Comparison of ENCODE assay signal across 1 cellular context in genomic region chr11:3158131-3158591, GRCh38.
TF ChIP-seq lines count a peak whose summit lies in the region.

No MANE protein-coding gene starts in this region.

TF ChIP-seq in H1, 55 proteins besides CTCF, POLR2A, EP300 and RAD21:
- TF ChIP-seq TCF12 (IDR thresholded peaks at IDR 0.05; ENCODE audit: low read depth, low read length) (no peak), NRF1 (IDR thresholded peaks at IDR 0.05; ENCODE audit: low read depth, low read length) (no peak), E2F6 (IDR thresholded peaks at IDR 0.05) (no peak), TEAD4 (IDR thresholded peaks at IDR 0.05; ENCODE audit: low read depth, low read length) (no peak), RXRA (IDR thresholded peaks at IDR 0.05; ENCODE audit: insufficient read depth, low read depth, low read length) (no peak), RNF2 (IDR thresholded peaks at IDR 0.05; ENCODE audit: borderline replicate concordance, low read depth, low read length, missing control alignments, poor library complexity, severe bottlenecking) (no peak), EGR1 (IDR thresholded peaks at IDR 0.05; ENCODE audit: borderline replicate concordance, low read depth, low read length) (no peak), CBX5 (IDR thresholded peaks at IDR 0.05; ENCODE audit: low read depth, low read length) (no peak), CHD7 (IDR thresholded peaks at IDR 0.05; ENCODE audit: insufficient replicate concordance, low read length) (no peak), BRCA1 (IDR thresholded peaks at IDR 0.05; ENCODE audit: low read depth, low read length) (no peak), SIX5 (IDR thresholded peaks at IDR 0.05; ENCODE audit: low read depth, low read length) (no peak), ZNF274 (IDR thresholded peaks at IDR 0.05; ENCODE audit: borderline replicate concordance, extremely low read depth, low read length) (no peak), SP1 (IDR thresholded peaks at IDR 0.05; ENCODE audit: low read depth, low read length) (no peak), FOSL1 (IDR thresholded peaks at IDR 0.05; ENCODE audit: insufficient read depth, low read depth, low read length) (no peak), NANOG (IDR thresholded peaks at IDR 0.05; ENCODE audit: insufficient read depth, low read depth, low read length, poor library complexity, severe bottlenecking) (no peak), HDAC2 (IDR thresholded peaks at IDR 0.05; ENCODE audit: borderline replicate concordance in 1 of 2, low read depth in 2 of 2, low read length in 2 of 2) (no peak), RBBP5 (IDR thresholded peaks at IDR 0.05; ENCODE audit: borderline replicate concordance, low read depth, low read length) (no peak), SAP30 (IDR thresholded peaks at IDR 0.05; ENCODE audit: insufficient read depth, insufficient replicate concordance, low read length) (no peak)
